Comparison of ENCODE assay signal across 1 cellular context in the genomic region with DNA sequence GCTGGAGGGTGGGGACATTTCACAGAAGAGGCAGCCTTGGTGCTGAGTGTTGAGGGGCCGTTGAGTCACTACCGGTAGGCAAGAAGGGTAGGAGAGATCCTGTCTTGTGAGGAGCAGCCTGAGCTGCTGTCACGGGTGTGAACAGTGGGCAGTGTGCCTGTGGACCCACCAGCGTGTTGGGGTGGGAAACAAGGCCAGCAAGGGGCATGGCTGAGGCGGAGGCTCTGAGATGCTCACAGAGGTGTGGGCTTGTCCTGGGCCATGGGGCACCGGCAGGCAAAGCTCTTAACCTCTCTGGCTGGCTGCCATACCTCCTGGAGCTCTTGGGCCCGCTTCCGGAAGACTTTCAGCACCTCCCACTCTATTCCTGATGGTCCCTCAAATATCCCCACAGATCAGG.
TF ChIP-seq lines count a peak whose summit lies in the region.

No MANE protein-coding gene starts in this region.

TF ChIP-seq in H1, 55 proteins besides CTCF, POLR2A, EP300 and RAD21:
- TF ChIP-seq, protein P1, sequence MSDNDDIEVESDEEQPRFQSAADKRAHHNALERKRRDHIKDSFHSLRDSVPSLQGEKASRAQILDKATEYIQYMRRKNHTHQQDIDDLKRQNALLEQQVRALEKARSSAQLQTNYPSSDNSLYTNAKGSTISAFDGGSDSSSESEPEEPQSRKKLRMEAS (IDR thresholded peaks at IDR 0.05): no peak
- TF ChIP-seq RBBP5 (IDR thresholded peaks at IDR 0.05; ENCODE audit: borderline replicate concordance, low read depth, low read length): no peak
- no peak for TF ChIP-seq TCF12 (IDR thresholded peaks at IDR 0.05; ENCODE audit: low read depth, low read length)
- TF ChIP-seq BACH1 (IDR thresholded peaks at IDR 0.05; ENCODE audit: low read length): no peak
- no peak for TF ChIP-seq EZH2 (IDR thresholded peaks at IDR 0.05; ENCODE audit: low read depth, low read length, severe bottlenecking)
- no peak for TF ChIP-seq HDAC2 (IDR thresholded peaks at IDR 0.05; ENCODE audit: borderline replicate concordance in 1 of 2, low read depth in 2 of 2, low read length in 2 of 2)
- no peak for TF ChIP-seq JUN (IDR thresholded peaks at IDR 0.05; ENCODE audit: low read depth, low read length)
- no peak for TF ChIP-seq FOSL1 (IDR thresholded peaks at IDR 0.05; ENCODE audit: insufficient read depth, low read depth, low read length)
- no peak for TF ChIP-seq SIRT6 (IDR thresholded peaks at IDR 0.05; ENCODE audit: low read length)
- TF ChIP-seq POLR2AphosphoS5 (IDR thresholded peaks at IDR 0.05; ENCODE audit: low read depth, low read length): no peak
- TF ChIP-seq KDM5A (IDR thresholded peaks at IDR 0.05; ENCODE audit: low read length): no peak
- no peak for TF ChIP-seq ASH2L (IDR thresholded peaks at IDR 0.05; ENCODE audit: low read length)
- TF ChIP-seq MAFK (IDR thresholded peaks at IDR 0.05; ENCODE audit: low read depth, low read length): no peak
- TF ChIP-seq SIX5 (IDR thresholded peaks at IDR 0.05; ENCODE audit: low read depth, low read length): no peak
